21 cellular contexts compared by ENCODE assay signal in the genomic region with DNA sequence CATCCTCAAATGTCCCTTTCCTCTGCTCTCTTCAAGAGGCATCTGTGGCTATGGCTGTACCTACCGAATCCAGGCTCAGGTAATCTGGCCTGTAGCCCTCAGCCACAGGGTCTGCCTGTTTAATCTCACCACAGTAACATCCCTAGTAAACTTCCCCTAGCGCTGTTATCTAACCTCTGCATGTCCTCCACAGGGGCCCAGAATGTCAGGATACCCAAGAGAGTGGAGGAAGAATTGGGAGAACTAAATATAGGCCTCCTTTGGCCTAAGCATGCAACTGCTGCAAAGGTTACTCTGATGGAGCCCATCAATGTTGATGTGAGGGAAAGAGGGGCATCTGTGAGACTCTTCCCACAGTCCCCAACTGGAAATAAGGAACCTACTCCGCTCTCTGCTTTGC.
A peak's percentile ranks its signal among the peaks of the same experiment; 100 is the strongest.
DNase-seq lines count a peak whose midpoint lies in the region; ATAC-seq and TF ChIP-seq lines count a peak whose summit lies in the region.
"Had no signal": no experiment of that assay in that cellular context is flagged by ENCODE, and none has a peak within 500 bp of the region (broad histone marks: within the 10 kb centered on the region; RNA-seq: fewer than 3 reads in every experiment).

No MANE protein-coding gene starts in this region.

- no peaks in the 10 kb centered on the region for H3K9me2 ChIP-seq in SK-N-SH

- CTCF ChIA-PET in SK-N-SH (lab: Yijun Ruan, JAX) = interaction anchor here (2.3 kb wide), 1 partner anchor 17 kb away, joined by 9 read pairs; no protein-coding TSS in a partner anchor

- H3K27me3 ChIP-seq in left ventricle myocardium inferior (ENCODE audit: low read depth) (no peaks in the 10 kb centered on the region), SK-N-SH (ENCODE audit: insufficient read depth) (no peaks in the 10 kb centered on the region)
- H3K27me3 ChIP-seq: BE2C; BLaER1 treated with 17β-estradiol and CSF1 and Interleukin-3, amounts not matched to agents 10 nM and 100 nM had no signal

- POLR2A ChIA-PET in SK-N-SH (lab: Yijun Ruan, JAX) = no interaction called here

- WGBS in SK-N-SH (ENCODE audit: low lambda C conversion rate) = 94% methylated on average over 3 of the region's 3 CpGs

- ATAC-seq in Right ventricle myocardium inferior (peak; percentile 33), HG03521 (IDR thresholded peaks at IDR 0.05; ENCODE audit: unreplicated experiment) (no peak)
- ATAC-seq: A549, GM12878, GM23338, HCT116 had no signal

- no peak for TF ChIP-seq RAD21 in SK-N-SH (IDR thresholded peaks at IDR 0.05; ENCODE audit: low read length)

- no peaks in the 10 kb centered on the region for H3K9me3 ChIP-seq in left ventricle myocardium inferior (replicated peaks)
- no peaks in the 10 kb centered on the region for H3K9me3 ChIP-seq in SK-N-SH
- H3K9me3 ChIP-seq: A549; BE2C; BLaER1 treated with 17β-estradiol and CSF1 and Interleukin-3, amounts not matched to agents 10 nM and 100 nM had no signal

- no peak for TF ChIP-seq EP300 in SK-N-SH (IDR thresholded peaks at IDR 0.05; ENCODE audit: borderline replicate concordance in 1 of 2, low read depth in 1 of 2, low read length in 1 of 2)

- no peaks in the 10 kb centered on the region for H3K79me2 ChIP-seq in SK-N-SH (ENCODE audit: insufficient read depth)

- intact Hi-C loops in Right ventricle myocardium inferior (cut with DNase I) = no loop called here
- intact Hi-C loops in cardiac septum (cut with DNase I) = no loop called here
- intact Hi-C loops in left ventricle myocardium inferior (cut with micrococcal nuclease) = no loop called here

- H3K27ac ChIP-seq in 22Rv1 = peak overlapping the region; percentile 47
- H3K27ac ChIP-seq in left ventricle myocardium inferior (replicated peaks) = no peak overlapping the region
- H3K27ac ChIP-seq in SK-N-SH (ENCODE audit: low read depth in 2 of 2, low read length in 1 of 2) = no peak overlapping the region
- H3K27ac ChIP-seq: A549; BLaER1 treated with 17β-estradiol and CSF1 and Interleukin-3, amounts not matched to agents 10 nM and 100 nM had no signal

- no peaks in the 10 kb centered on the region for H4K20me1 ChIP-seq in SK-N-SH (ENCODE audit: insufficient read depth)
- H4K20me1 ChIP-seq: BLaER1 treated with 17β-estradiol and CSF1 and Interleukin-3, amounts not matched to agents 10 nM and 100 nM had no signal

- H3K4me3 ChIP-seq in left ventricle myocardium inferior (no peak overlapping the region), SK-N-SH (ENCODE audit: low read depth in 2 of 2, low read length in 1 of 2) (no peak overlapping the region)
- H3K4me3 ChIP-seq: A549; BLaER1 treated with 17β-estradiol and CSF1 and Interleukin-3, amounts not matched to agents 10 nM and 100 nM; GM12878; GM23338 had no signal

- H3K4me2 ChIP-seq in SK-N-SH = no peak overlapping the region
- H3K4me2 ChIP-seq: A549; BLaER1 treated with 17β-estradiol and CSF1 and Interleukin-3, amounts not matched to agents 10 nM and 100 nM; GM23338 had no signal

- no peaks in the 10 kb centered on the region for H3K36me3 ChIP-seq in left ventricle myocardium inferior
- no peaks in the 10 kb centered on the region for H3K36me3 ChIP-seq in SK-N-SH (replicated peaks in 1 of 2; ENCODE audit: control insufficient read depth in 1 of 2, insufficient read depth in 2 of 2, low read length in 1 of 2)
- H3K36me3 ChIP-seq: BE2C; BLaER1 treated with 17β-estradiol and CSF1 and Interleukin-3, amounts not matched to agents 10 nM and 100 nM had no signal

- DNase-seq in Right ventricle myocardium inferior (ENCODE audit: missing footprints) = no peak
- DNase-seq in cardiac septum (ENCODE audit: low spot score) = no peak
- DNase-seq in left ventricle myocardium inferior = no peak
- DNase-seq in SK-N-SH = no peak
- DNase-seq: 8988T; ACHN; AML-193; BE2C; CD4-positive, alpha-beta T cell; CD8-positive, alpha-beta memory T cell; DMS 273 treated with DMSO at 0.1 percent for 48 hours; DMS79; GDM1; H9 had no signal

- H3K4me1 ChIP-seq in left ventricle myocardium inferior (peaks cover 37% of the 10 kb centered on the region), SK-N-SH (ENCODE audit: control insufficient read depth in 1 of 2, insufficient read depth in 2 of 2, low read depth in 1 of 2, low read length in 1 of 2) (peaks cover 0 to 3% of the 10 kb centered on the region in 2 experiments; a peak in 1 of 4 replicates)
- H3K4me1 ChIP-seq: BE2C; BLaER1 treated with 17β-estradiol and CSF1 and Interleukin-3, amounts not matched to agents 10 nM and 100 nM had no signal

- no peak overlapping the region for H3K9ac ChIP-seq in SK-N-SH
- H3K9ac ChIP-seq: BLaER1 treated with 17β-estradiol and CSF1 and Interleukin-3, amounts not matched to agents 10 nM and 100 nM had no signal

- TF ChIP-seq CTCF in 22Rv1 (IDR thresholded peaks at IDR 0.05) (no peak), left ventricle myocardium inferior (IDR thresholded peaks at IDR 0.05; ENCODE audit: borderline replicate concordance) (peak; percentile 9), SK-N-SH (IDR thresholded peaks at IDR 0.05) (no peak)

- H3F3A ChIP-seq in SK-N-SH (replicated peaks; ENCODE audit: insufficient read depth) = no peaks in the 10 kb centered on the region

- H2AFZ ChIP-seq in SK-N-SH (ENCODE audit: low read depth) = no peak overlapping the region
- H2AFZ ChIP-seq: GM23338 had no signal

TF ChIP-seq in SK-N-SH, 30 proteins besides CTCF, POLR2A, EP300 and RAD21:
- no peak for TF ChIP-seq JUND (IDR thresholded peaks at IDR 0.05)
- no peak for TF ChIP-seq FOSL2 (IDR thresholded peaks at IDR 0.05; ENCODE audit: borderline replicate concordance, low read depth)
- TF ChIP-seq TAF1 (IDR thresholded peaks at IDR 0.05; ENCODE audit: borderline replicate concordance, low read depth, low read length) = no peak
- TF ChIP-seq, protein P1, sequence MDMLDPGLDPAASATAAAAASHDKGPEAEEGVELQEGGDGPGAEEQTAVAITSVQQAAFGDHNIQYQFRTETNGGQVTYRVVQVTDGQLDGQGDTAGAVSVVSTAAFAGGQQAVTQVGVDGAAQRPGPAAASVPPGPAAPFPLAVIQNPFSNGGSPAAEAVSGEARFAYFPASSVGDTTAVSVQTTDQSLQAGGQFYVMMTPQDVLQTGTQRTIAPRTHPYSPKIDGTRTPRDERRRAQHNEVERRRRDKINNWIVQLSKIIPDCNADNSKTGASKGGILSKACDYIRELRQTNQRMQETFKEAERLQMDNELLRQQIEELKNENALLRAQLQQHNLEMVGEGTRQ (IDR thresholded peaks at IDR 0.05; ENCODE audit: borderline replicate concordance, low read depth, low read length) = no peak
- TF ChIP-seq MXI1 (IDR thresholded peaks at IDR 0.05; ENCODE audit: low read depth, low read length) = no peak
- TF ChIP-seq GATA2 (CRISPR knock-in tag; IDR thresholded peaks at IDR 0.05) = no peak
